Comparison of ENCODE assay signal across 14 cellular contexts in the genomic region with DNA sequence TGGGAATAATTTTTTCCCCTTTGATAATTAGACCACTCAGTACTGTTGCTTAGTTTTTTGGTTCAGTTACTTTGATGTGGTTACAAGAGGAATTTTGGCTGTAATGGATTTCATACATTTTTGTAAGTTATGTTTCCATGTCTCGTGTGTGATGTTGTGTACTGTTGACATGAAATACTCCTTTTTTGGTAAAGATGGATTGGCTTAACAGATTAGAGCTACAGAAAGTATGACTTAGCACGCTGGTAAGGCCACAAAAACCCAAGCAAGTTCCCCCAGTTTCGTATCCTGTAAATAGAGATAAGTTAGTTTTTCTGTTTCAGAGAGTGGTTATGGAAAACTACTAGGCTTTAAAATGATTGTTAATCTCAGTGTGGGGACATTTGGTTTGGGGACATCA. TPM values are rescaled to one million over a fixed set of nuclear protein-coding genes. Genes with fewer than 3 reads are reported as not detected.
DNase-seq lines count a peak whose midpoint lies in the region; ATAC-seq, FAIRE-seq and TF ChIP-seq lines count a peak whose summit lies in the region.
"Had no signal": no experiment of that assay in that cellular context is flagged by ENCODE, and none has a peak within 500 bp of the region (broad histone marks: within the 10 kb centered on the region; RNA-seq: fewer than 3 reads in every experiment).

No MANE protein-coding gene starts in this region.

- H3K9me3 ChIP-seq in GM12878 (replicated peaks; ENCODE audit: control insufficient read depth, insufficient read depth, low read length) (no peaks in the 10 kb centered on the region; the same call in 1 of the 3 replicates), Peyer's patch (no peaks in the 10 kb centered on the region), PC-3 (ENCODE audit: low read length) (no peaks in the 10 kb centered on the region), mucosa of descending colon (no peaks in the 10 kb centered on the region)
- H3K9me3 ChIP-seq: prostate gland, tibial nerve had no signal

- no peak for ATAC-seq in natural killer cell treated with Interleukin-12 subunit alpha and Interleukin-12 subunit beta and Interleukin-15 and Interleukin-18, amount 100 ng/mL, for 72 hours
- ATAC-seq in natural killer cell (no peak), GM12878 (peak; percentile 90), PC-3 (no peak), mucosa of descending colon (no peak)

- in situ Hi-C loops in GM12878 (cut with MboI) = no loop called here

- BruUV-seq in GM12878 (replicated peaks; lab: Mats Ljungman, UMichigan) = no TSS peak
- BruUV-seq in PC-3 (replicated peaks; lab: Mats Ljungman, UMichigan) = no TSS peak

- H2AFZ ChIP-seq in KMS-11 (ENCODE audit: low read depth) = no peak overlapping the region
- no peak overlapping the region for H2AFZ ChIP-seq in GM12878 (ENCODE audit: control insufficient read depth, low read depth, low read length)
- H2AFZ ChIP-seq in PC-3 (ENCODE audit: low read length) = no peak overlapping the region

- TF ChIP-seq POLR2A in GM12878 (IDR thresholded peaks at IDR 0.05; ENCODE audit: low read depth, low read length) (no peak), Peyer's patch (IDR thresholded peaks at IDR 0.05) (no peak)

- H3K27me3 ChIP-seq in KMS-11 (ENCODE audit: insufficient read depth, low read depth) (no peaks in the 10 kb centered on the region), GM12878 (replicated peaks in 1 of 2; ENCODE audit: control insufficient read depth in 2 of 2, insufficient read depth in 2 of 2, low read length in 1 of 2) (no peaks in the 10 kb centered on the region), Peyer's patch (no peaks in the 10 kb centered on the region), PC-3 (ENCODE audit: low read length) (no peaks in the 10 kb centered on the region)
- H3K27me3 ChIP-seq: tibial nerve had no signal

- SMC1A ChIA-PET in GM12878 (lab: Charles Lee; ENCODE audit: uncharacterized antibody, unreplicated experiment) = interaction anchor here (0.8 to 2.7 kb wide), 3 partner anchors 16 to 22 kb away, joined by 3 to 13 read pairs (median 6); no protein-coding TSS in a partner anchor

- no peaks in the 10 kb centered on the region for H3F3A ChIP-seq in PC-3 (ENCODE audit: low read length, unreplicated experiment)

- RAD21 ChIA-PET in GM12878 (lab: Charles Lee; ENCODE audit: unreplicated experiment) = interaction anchor here (0.7 to 1.0 kb wide), 2 partner anchors 11 to 197 kb away, joined by 3 read pairs; no protein-coding TSS in a partner anchor

- no peaks in the 10 kb centered on the region for H3K9me2 ChIP-seq in PC-3 (replicated peaks; ENCODE audit: low read length)

- no peaks in the 10 kb centered on the region for H3K36me3 Mint-ChIP-seq in natural killer cell treated with Interleukin-12 subunit alpha and Interleukin-12 subunit beta and Interleukin-15 and Interleukin-18, amount 100 ng/mL, for 72 hours
- no peaks in the 10 kb centered on the region for H3K36me3 Mint-ChIP-seq in natural killer cell

- 0 out of 2 replicates have a peak overlapping the region, but pooled peaks have one; percentile 0 for H3K27ac ChIP-seq in KMS-11
- peak overlapping the region; percentile 46; the same call in 1 of the 2 replicates for H3K27ac ChIP-seq in GM12878 (ENCODE audit: control insufficient read depth, insufficient read depth)
- no peak overlapping the region for H3K27ac ChIP-seq in Peyer's patch
- no peak overlapping the region for H3K27ac ChIP-seq in PC-3 (ENCODE audit: low read length)
- H3K27ac ChIP-seq: prostate gland, tibial nerve had no signal

- H3K36me3 ChIP-seq in KMS-11 (ENCODE audit: insufficient read depth) = no peaks in the 10 kb centered on the region
- no peaks in the 10 kb centered on the region for H3K36me3 ChIP-seq in GM12878 (ENCODE audit: control insufficient read depth in 2 of 2, insufficient read depth in 2 of 2, low read length in 1 of 2)
- H3K36me3 ChIP-seq in Peyer's patch = no peaks in the 10 kb centered on the region
- H3K36me3 ChIP-seq in PC-3 (ENCODE audit: low read depth, low read length) = no peaks in the 10 kb centered on the region
- H3K36me3 ChIP-seq in mucosa of descending colon (ENCODE audit: low read depth) = no peaks in the 10 kb centered on the region
- H3K36me3 ChIP-seq: prostate gland, tibial nerve had no signal

- peaks cover 22 to 31% of the 10 kb centered on the region in 2 donors for H3K4me1 Mint-ChIP-seq in natural killer cell treated with Interleukin-12 subunit alpha and Interleukin-12 subunit beta and Interleukin-15 and Interleukin-18, amount 100 ng/mL, for 72 hours (ENCODE audit: low read depth in 2 of 2)
- H3K4me1 Mint-ChIP-seq in natural killer cell = peaks cover 15 to 35% of the 10 kb centered on the region in 2 donors

- no peaks in the 10 kb centered on the region for H3K27me3 Mint-ChIP-seq in natural killer cell treated with Interleukin-12 subunit alpha and Interleukin-12 subunit beta and Interleukin-15 and Interleukin-18, amount 100 ng/mL, for 72 hours
- H3K27me3 Mint-ChIP-seq in natural killer cell (ENCODE audit: low read depth in 2 of 2) = no peaks in the 10 kb centered on the region

- H4K20me1 ChIP-seq in KMS-11 (ENCODE audit: insufficient read depth) = no peaks in the 10 kb centered on the region
- H4K20me1 ChIP-seq in GM12878 (ENCODE audit: control insufficient read depth, insufficient read depth) = no peaks in the 10 kb centered on the region
- H4K20me1 ChIP-seq in PC-3 (ENCODE audit: low read length) = no peaks in the 10 kb centered on the region

- peak; percentile 70 for FAIRE-seq in GM12878 (lab: Jason Lieb, UNC)
- FAIRE-seq: endometrium had no signal

- intact Hi-C loops in natural killer cell (cut with micrococcal nuclease) = no loop called here
- intact Hi-C loops in GM12878 (cut with micrococcal nuclease; ENCODE audit: unreplicated experiment) = no loop called here
- intact Hi-C loops in PC-3 (cut with micrococcal nuclease) = loop anchor here (10.0 kb wide), 1 partner anchor 159 kb away; no protein-coding TSS in a partner anchor
- intact Hi-C loops in mucosa of descending colon (cut with DNase I, micrococcal nuclease) = no loop called here

- H3K4me1 ChIP-seq in KMS-11 (ENCODE audit: low read depth, poor library complexity, severe bottlenecking) (peaks cover 44% of the 10 kb centered on the region), GM12878 (ENCODE audit: control insufficient read depth, insufficient read depth, low read length) (peaks cover 14% of the 10 kb centered on the region), Peyer's patch (no peaks in the 10 kb centered on the region), PC-3 (ENCODE audit: insufficient read depth, low read length) (no peaks in the 10 kb centered on the region), mucosa of descending colon (ENCODE audit: low read depth) (no peaks in the 10 kb centered on the region)
- H3K4me1 ChIP-seq: prostate gland, tibial nerve had no signal

- WGBS in GM12878 (ENCODE audit: insufficient coverage, insufficient replicate concordance, low lambda C conversion rate, missing lambda C conversion rate) = 32% methylated on average over 3 of the region's 3 CpGs

- peak overlapping the region; percentile 63 to 65 for H3K27ac Mint-ChIP-seq in natural killer cell treated with Interleukin-12 subunit alpha and Interleukin-12 subunit beta and Interleukin-15 and Interleukin-18, amount 100 ng/mL, for 72 hours
- H3K27ac Mint-ChIP-seq in natural killer cell = peak overlapping the region in 1 of 2 donors; percentile 29

- no peak for TF ChIP-seq CTCF in natural killer cell (IDR thresholded peaks at IDR 0.05)
- no peak for TF ChIP-seq CTCF in KMS-11 (conservative IDR thresholded peaks at IDR 0.05; ENCODE audit: low read depth, low read length)
- no peak for TF ChIP-seq CTCF in GM12878 (IDR thresholded peaks at IDR 0.05 in 2 of 3, conservative IDR thresholded peaks at IDR 0.05 in 1 of 3; ENCODE audit: control insufficient read depth in 2 of 3, extremely low read depth in 1 of 3, insufficient read depth in 1 of 3, low read depth in 3 of 3, low read length in 3 of 3)
- TF ChIP-seq CTCF in Peyer's patch (IDR thresholded peaks at IDR 0.05) = no peak
- no peak for TF ChIP-seq CTCF in PC-3 (conservative IDR thresholded peaks at IDR 0.05; ENCODE audit: low read depth, low read length)
- no peak for TF ChIP-seq CTCF in mucosa of descending colon (IDR thresholded peaks at IDR 0.05)

- CTCF ChIA-PET in GM12878 (lab: Yijun Ruan, JAX) (interaction anchor here (1.1 to 1.4 kb wide), 2 partner anchors 11 to 19 kb away, joined by 3 to 4 read pairs; a partner anchor contains a TSS), PC-3 (lab: Charles Lee) (no interaction called here)

- H3K4me3 ChIP-seq in KMS-11 (IDR thresholded peaks at IDR 0.05; ENCODE audit: insufficient read depth, low read depth, low read length) (no peak overlapping the region), GM12878 (peak overlapping the region; percentile 4; the same call in 1 of the 2 replicates), Peyer's patch (no peak overlapping the region), PC-3 (ENCODE audit: low read length) (no peak overlapping the region), mucosa of descending colon (no peak overlapping the region)
- H3K4me3 ChIP-seq: prostate gland, tibial nerve had no signal

- no peak for TF ChIP-seq EP300 in GM12878 (IDR thresholded peaks at IDR 0.05; ENCODE audit: borderline replicate concordance in 1 of 2, control insufficient read depth in 1 of 2, low read depth in 2 of 2, low read length in 2 of 2)

- TF ChIP-seq RAD21 in GM12878 (IDR thresholded peaks at IDR 0.05; ENCODE audit: insufficient read depth, low read depth, low read length) = no peak

- POLR2A ChIA-PET in GM12878 (lab: Charles Lee) = no interaction called here
- POLR2A ChIA-PET in PC-3 (lab: Charles Lee; ENCODE audit: unreplicated experiment) = no interaction called here

- no peak for DNase-seq in natural killer cell treated with Interleukin-12 subunit alpha and Interleukin-12 subunit beta and Interleukin-15 and Interleukin-18, amount 100 ng/mL, for 72 hours (ENCODE audit: low spot score)
- DNase-seq in natural killer cell (no peak), GM12878 (ENCODE audit: low read depth, low spot score) (peak; percentile 28), Peyer's patch (no peak), PC-3 (no peak), islet precursor cell (no peak), mucosa of descending colon (no peak)
- DNase-seq: activated CD4-positive, alpha-beta T cell treated with anti-CD3 and anti-CD28 coated beads, Interleukin-2, amount 50 U/mL, for 1 hour; NCI-H1694; NCI-H510A had no signal

- H3K4me2 ChIP-seq in KMS-11 = peak overlapping the region; percentile 38
- H3K4me2 ChIP-seq in GM12878 (ENCODE audit: control insufficient read depth, insufficient read depth) = peak overlapping the region; percentile 68
- no peak overlapping the region for H3K4me2 ChIP-seq in PC-3 (ENCODE audit: low read length)

- no peaks in the 10 kb centered on the region for H3K79me2 ChIP-seq in KMS-11 (ENCODE audit: insufficient read depth, low read depth)
- H3K79me2 ChIP-seq in GM12878 (ENCODE audit: control insufficient read depth, insufficient read depth, low read length) = peaks cover 2% of the 10 kb centered on the region
- H3K79me2 ChIP-seq in PC-3 (ENCODE audit: low read length) = no peaks in the 10 kb centered on the region

- H3K9me3 Mint-ChIP-seq in natural killer cell treated with Interleukin-12 subunit alpha and Interleukin-12 subunit beta and Interleukin-15 and Interleukin-18, amount 100 ng/mL, for 72 hours = no peaks in the 10 kb centered on the region
- H3K9me3 Mint-ChIP-seq in natural killer cell = no peaks in the 10 kb centered on the region

- H3K4me3 Mint-ChIP-seq in natural killer cell treated with Interleukin-12 subunit alpha and Interleukin-12 subunit beta and Interleukin-15 and Interleukin-18, amount 100 ng/mL, for 72 hours = peak overlapping the region; percentile 74
- no peak overlapping the region for H3K4me3 Mint-ChIP-seq in natural killer cell

- H3K9ac ChIP-seq in KMS-11 = no peak overlapping the region
- H3K9ac ChIP-seq in GM12878 (ENCODE audit: control insufficient read depth, insufficient read depth, low read length) = no peak overlapping the region
- no peak overlapping the region for H3K9ac ChIP-seq in PC-3 (ENCODE audit: low read length)

RNA-seq across cellular contexts. Expression of a gene that starts 11.9 kb away (rescaled TPM):
- 10 to 100 TPM; 15.2 to 15.9 TPM for total RNA-seq in natural killer cell treated with Interleukin-12 subunit alpha and Interleukin-12 subunit beta and Interleukin-15 and Interleukin-18, amount 100 ng/mL, for 72 hours
- total RNA-seq in natural killer cell (10 to 100 TPM; 34.0 to 40.2 (median 37.9) TPM), GM12878 (2014; rRNA removed) (6.0 and 9.6 TPM in 2 replicates), GM12878 (2014; rRNA removed; fragmentation: Illumina TruSeq; extraction: Trizol) (8.6 and 8.8 TPM in 2 replicates), GM12878 (2021) (9.9 and 10.9 TPM in 2 replicates), Peyer's patch (10 to 100 TPM in 2 of 4 donors, 1 to 10 TPM in 2; 8.5 to 37.1 (median 11.3) TPM), PC-3 (2014; rRNA removed) (6.6 and 7.8 TPM in 2 replicates), mucosa of descending colon (10 to 100 TPM; 11.7 to 36.5 (median 12.8) TPM)
- total RNA-seq in GM12878 (2013; cell fraction: nucleolus; rRNA removed) = 48.2 and 52.9 TPM in 2 replicates
- 3.1 TPM for polyA plus RNA-seq in GM12878 (2011; ENCODE audit: low read depth)
- polyA plus RNA-seq in GM12878 (2011; rRNA removed) (10.4 and 16.2 TPM in 2 replicates), GM12878 (2014; fragmentation: Illumina TruSeq; extraction: Trizol) (8.5 and 9.3 TPM in 2 replicates), GM12878 (2014; fragmentation: Nextera tagmentation; extraction: Ambion mirVana) (1 to 10 TPM; 2.0 to 2.3 TPM), GM12878 (2014; rRNA removed) (6.1 and 8.5 TPM in 2 replicates), GM12878 (2016; fragmentation: Nextera tagmentation; extraction: Ambion mirVana) (1 to 10 TPM; 4.3 to 9.6 TPM)
- polyA plus RNA-seq in GM12878 (2011; cell fraction: cytosol; rRNA removed) = 4.1 and 4.4 TPM in 2 replicates
- polyA plus RNA-seq in GM12878 (2011; cell fraction: nucleus; rRNA removed) = 12.2 and 12.7 TPM in 2 replicates
- 4.8 and 5.0 TPM in 2 replicates for polyA plus RNA-seq in GM12878 (2012)
- 18.0 and 36.5 TPM in 2 replicates for polyA minus RNA-seq in GM12878 (2011; rRNA and poly(A)+ RNA removed)
- polyA minus RNA-seq in GM12878 (2011; cell fraction: cytosol; rRNA and poly(A)+ RNA removed) = 3.1 and 9.0 TPM in 2 replicates
- 19.9 and 27.7 TPM in 2 replicates for polyA minus RNA-seq in GM12878 (2011; cell fraction: nucleus; rRNA and poly(A)+ RNA removed)

Comparison
In these comparisons a context has a peak if more than half of its experiments do, and no peak if none do; other contexts are left out.
1. H3K27ac ChIP-seq: peak in KMS-11 (single experiment) and GM12878 (single experiment); none in Peyer's patch (0 of 4) and PC-3 (single experiment).